ENCODE assay signal across 8 cellular contexts in genomic region chr22:44023404-44024287, GRCh38. TPM values are rescaled to one million over a fixed set of nuclear protein-coding genes. Genes with fewer than 3 reads are reported as not detected.
DNase-seq lines count a peak whose midpoint lies in the region; ATAC-seq and FAIRE-seq lines count a peak whose summit lies in the region.

No MANE protein-coding gene starts in this region.

- peaks cover 32 to 39% of the 10 kb centered on the region in 2 donors for H3K4me1 Mint-ChIP-seq in natural killer cell treated with Interleukin-12 subunit alpha and Interleukin-12 subunit beta and Interleukin-15 and Interleukin-18, amount 100 ng/mL, for 72 hours (ENCODE audit: low read depth in 2 of 2)

- in situ Hi-C loops in G401 (cut with HindIII; ENCODE audit: low sequenced_read_pairs): no loop called here

- peaks cover 0 to 12% of the 10 kb centered on the region in 2 donors for H3K27me3 Mint-ChIP-seq in natural killer cell treated with Interleukin-12 subunit alpha and Interleukin-12 subunit beta and Interleukin-15 and Interleukin-18, amount 100 ng/mL, for 72 hours

- peak; percentile 63 for FAIRE-seq in HTR-8/SVneo (lab: Jason Lieb, UNC)

- H3K27ac Mint-ChIP-seq in natural killer cell treated with Interleukin-12 subunit alpha and Interleukin-12 subunit beta and Interleukin-15 and Interleukin-18, amount 100 ng/mL, for 72 hours: peak overlapping the region; percentile 80 to 82

- ATAC-seq in natural killer cell treated with Interleukin-12 subunit alpha and Interleukin-12 subunit beta and Interleukin-15 and Interleukin-18, amount 100 ng/mL, for 72 hours: peak; percentile 75 to 82

- peak; percentile 33 for DNase-seq in G401 (ENCODE audit: low spot score)
- peak; percentile 36 for DNase-seq in HTR-8/SVneo (ENCODE audit: insufficient read length, low spot score)
- peak; percentile 85 for DNase-seq in activated CD8-positive, alpha-beta memory T cell treated with anti-CD3 and anti-CD28 coated beads for 24 hours
- DNase-seq in fibroblast of gingiva (ENCODE audit: low read depth): peak; percentile 26
- peak; percentile 65 for DNase-seq in natural killer cell treated with Interleukin-12 subunit alpha and Interleukin-12 subunit beta and Interleukin-15 and Interleukin-18, amount 100 ng/mL, for 72 hours (ENCODE audit: low spot score)
- DNase-seq in NCI-H2171 (lab: John Stamatoyannopoulos, UW): no peak
- no peak for DNase-seq in NCI-H2227 treated with DMSO at 0.1 percent for 48 hours (lab: John Stamatoyannopoulos, UW)
- no peak for DNase-seq in hippocampal formation (lab: John Stamatoyannopoulos, UW)

- no peaks in the 10 kb centered on the region for H3K36me3 Mint-ChIP-seq in natural killer cell treated with Interleukin-12 subunit alpha and Interleukin-12 subunit beta and Interleukin-15 and Interleukin-18, amount 100 ng/mL, for 72 hours

- no peaks in the 10 kb centered on the region for H3K9me3 Mint-ChIP-seq in natural killer cell treated with Interleukin-12 subunit alpha and Interleukin-12 subunit beta and Interleukin-15 and Interleukin-18, amount 100 ng/mL, for 72 hours

- peak overlapping the region; percentile 90 for H3K4me3 Mint-ChIP-seq in natural killer cell treated with Interleukin-12 subunit alpha and Interleukin-12 subunit beta and Interleukin-15 and Interleukin-18, amount 100 ng/mL, for 72 hours

RNA-seq across cellular contexts. Expression of gene PARVB, which starts 0.5 kb away (rescaled TPM):
- total RNA-seq in G401 (2014; rRNA removed; shearing (Covaris generic)): 67.4 and 86.6 TPM in 2 replicates
- total RNA-seq in natural killer cell treated with Interleukin-12 subunit alpha and Interleukin-12 subunit beta and Interleukin-15 and Interleukin-18, amount 100 ng/mL, for 72 hours: 10 to 100 TPM; 16.9 to 61.3 TPM

Comparison
In these comparisons a context has a peak if more than half of its experiments do, and no peak if none do; other contexts are left out.
1. DNase-seq: peak in G401 (single experiment), HTR-8/SVneo (single experiment), activated CD8-positive, alpha-beta memory T cell treated with anti-CD3 and anti-CD28 coated beads for 24 hours (single experiment), fibroblast of gingiva (single experiment) and natural killer cell treated with Interleukin-12 subunit alpha and Interleukin-12 subunit beta and Interleukin-15 and Interleukin-18, amount 100 ng/mL, for 72 hours (single experiment); none in NCI-H2171 (single experiment), NCI-H2227 treated with DMSO at 0.1 percent for 48 hours (single experiment) and hippocampal formation (0 of 2).